In genomic region chr1:21651214-21652042, GRCh38 we compare ENCODE assay signal across 8 cellular contexts. TPM values are rescaled to one million over a fixed set of nuclear protein-coding genes. Genes with fewer than 3 reads are reported as not detected.
DNase-seq lines count a peak whose midpoint lies in the region; ATAC-seq and TF ChIP-seq lines count a peak whose summit lies in the region.

No MANE protein-coding gene starts in this region.

- peak; percentile 82 for ATAC-seq in body of pancreas
- no peak for ATAC-seq in HG03469 (IDR thresholded peaks at IDR 0.05; ENCODE audit: unreplicated experiment)
- ATAC-seq in GM19395 (IDR thresholded peaks at IDR 0.05; ENCODE audit: unreplicated experiment) = no peak

- H3K36me3 ChIP-seq in SJCRH30 (no peaks in the 10 kb centered on the region), body of pancreas (replicated peaks in 1 of 2; ENCODE audit: insufficient read depth in 1 of 2, low read depth in 2 of 2) (no peaks in the 10 kb centered on the region)

- intact Hi-C loops in body of pancreas (cut with DNase I) = loop anchor here (10.0 kb wide), 1 partner anchor 417 kb away; no protein-coding TSS in a partner anchor

- H3K27me3 ChIP-seq in SJCRH30 = no peaks in the 10 kb centered on the region
- H3K27me3 ChIP-seq in body of pancreas = no peaks in the 10 kb centered on the region

- 11 to 57% methylated on average over 6 to 30 of the region's 80 CpGs for WGBS in body of pancreas, 2 donors

- DNase-seq in NCI-H2029 (lab: John Stamatoyannopoulos, UW) = peak; percentile 33
- no peak for DNase-seq in NCI-H2029 treated with DMSO at 0.1 percent for 48 hours (lab: John Stamatoyannopoulos, UW)
- peak; percentile 61 to 75 for DNase-seq in SJCRH30
- peak in 3 of 4 donors; percentile 56 to 66 (median 64) for DNase-seq in body of pancreas
- peak; percentile 85 for DNase-seq in iPS-NIHi7 (ENCODE audit: extremely low spot score)
- peak; percentile 40 for DNase-seq in stimulated activated CD4-positive, alpha-beta T cell treated with anti-CD3 and anti-CD28 coated beads, Interleukin-4, amount 100 ng/mL, for 24 hours

- H3K4me3 ChIP-seq in SJCRH30 = peak overlapping the region; percentile 57
- H3K4me3 ChIP-seq in body of pancreas = peak overlapping the region in 1 of 2 donors; percentile 6

- H3K4me1 ChIP-seq in SJCRH30 = peaks cover 23% of the 10 kb centered on the region
- peaks cover 27% of the 10 kb centered on the region for H3K4me1 ChIP-seq in body of pancreas

- no peak for TF ChIP-seq POLR2A in body of pancreas (IDR thresholded peaks at IDR 0.05)

- TF ChIP-seq CTCF in body of pancreas (IDR thresholded peaks at IDR 0.05) = no peak

- no peak overlapping the region for H3K27ac ChIP-seq in SJCRH30
- H3K27ac ChIP-seq in body of pancreas = peak overlapping the region in 3 of 4 donors; percentile 24 to 62 (median 51)

- no peaks in the 10 kb centered on the region for H3K9me3 ChIP-seq in SJCRH30 (replicated peaks)
- H3K9me3 ChIP-seq in body of pancreas = no peaks in the 10 kb centered on the region

RNA-seq across cellular contexts. Expression of gene RAP1GAP, which starts 17.7 kb away (rescaled TPM):
- 5.2 and 8.4 TPM in 2 replicates for total RNA-seq in SJCRH30 (2014; rRNA removed; shearing (Covaris generic))
- total RNA-seq in body of pancreas = 100 to 1,000 TPM in 1 of 2 donors, 10 to 100 TPM in 1; 46.5 to 104 TPM
